ENCODE assay signal across 12 cellular contexts in the genomic region with DNA sequence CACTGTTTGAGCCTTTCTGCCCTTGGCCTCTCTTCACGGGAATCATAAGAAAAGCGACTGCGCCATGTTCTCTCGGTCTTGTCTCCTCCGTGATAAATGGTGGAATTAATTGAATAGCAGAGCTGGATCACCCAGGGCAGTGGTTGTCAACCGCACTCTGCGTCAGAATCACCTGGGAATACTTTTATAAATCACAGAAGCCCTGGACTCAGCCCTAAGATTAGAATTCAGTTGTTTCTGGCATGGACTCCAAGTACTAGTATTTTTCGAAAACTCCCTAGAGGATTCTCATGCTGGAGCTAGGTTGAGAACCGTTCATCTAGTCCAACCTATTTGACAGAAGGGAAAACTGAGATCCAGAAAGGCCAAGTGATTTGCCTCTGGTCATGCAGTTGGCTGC.
DNase-seq lines count a peak whose midpoint lies in the region; ATAC-seq and TF ChIP-seq lines count a peak whose summit lies in the region.
"Had no signal": no experiment of that assay in that cellular context is flagged by ENCODE, and none has a peak within 500 bp of the region (broad histone marks: within the 10 kb centered on the region; RNA-seq: fewer than 3 reads in every experiment).

No MANE protein-coding gene starts in this region.

- 84 to 95% (median 89%) methylated on average over 9 of the region's 9 CpGs for WGBS in spleen, 5 donors

- DNase-seq in left ventricle myocardium inferior (no peak), left cardiac atrium (no peak), fibroblast of the aortic adventitia (ENCODE audit: low read depth) (peak; percentile 1), spleen (no peak), OCI-M1 (lab: John Stamatoyannopoulos, UW) (no peak), D341Med (ENCODE audit: low spot score) (no peak)
- no peak for DNase-seq in activated CD4-positive, alpha-beta T cell treated with anti-CD3 and anti-CD28 coated beads, Interleukin-2, amount 10 ng/mL, durations not matched to agents 7 days and 5 days
- DNase-seq: ACHN; CD4-positive, CD25-positive, alpha-beta regulatory T cell; DMS 273 treated with DMSO at 0.1 percent for 48 hours had no signal

- CTCF ChIA-PET in activated CD4-positive, alpha-beta T cell treated with anti-CD3 and anti-CD28 coated beads, Interleukin-2, amount 10 ng/mL, durations not matched to agents 7 days and 5 days (lab: Charles Lee), result no interaction called here

- peaks cover 6% of the 10 kb centered on the region for H3K27me3 Mint-ChIP-seq in activated CD4-positive, alpha-beta T cell treated with anti-CD3 and anti-CD28 coated beads, Interleukin-2, amount 10 ng/mL, durations not matched to agents 7 days and 5 days

- intact Hi-C loops in left ventricle myocardium inferior (cut with micrococcal nuclease), result no loop called here
- intact Hi-C loops in left cardiac atrium (cut with DNase I), result no loop called here
- intact Hi-C loops in spleen (cut with DNase I; ENCODE audit: low total_unique reads), result no loop called here

- H3K27ac ChIP-seq in left ventricle myocardium inferior (replicated peaks) (peak overlapping the region; percentile 63), spleen (peak overlapping the region in 5 of 8 donors; percentile 23 to 64 (median 42))
- H3K27ac ChIP-seq: BLaER1 treated with 17β-estradiol and CSF1 and Interleukin-3, amounts not matched to agents 10 nM and 100 nM had no signal

- no peak for ATAC-seq in left cardiac atrium

- H3K4me1 Mint-ChIP-seq in activated CD4-positive, alpha-beta T cell treated with anti-CD3 and anti-CD28 coated beads, Interleukin-2, amount 10 ng/mL, durations not matched to agents 7 days and 5 days, result no peaks in the 10 kb centered on the region
- H3K4me1 Mint-ChIP-seq: CD4-positive, CD25-positive, alpha-beta regulatory T cell had no signal

- H3K4me3 Mint-ChIP-seq in activated CD4-positive, alpha-beta T cell treated with anti-CD3 and anti-CD28 coated beads, Interleukin-2, amount 10 ng/mL, durations not matched to agents 7 days and 5 days, result no peak overlapping the region
- H3K4me3 Mint-ChIP-seq: CD4-positive, CD25-positive, alpha-beta regulatory T cell had no signal

- H3K36me3 ChIP-seq in left ventricle myocardium inferior (no peaks in the 10 kb centered on the region), spleen (no peaks in the 10 kb centered on the region)
- H3K36me3 ChIP-seq: BLaER1 treated with 17β-estradiol and CSF1 and Interleukin-3, amounts not matched to agents 10 nM and 100 nM; HAP-1 had no signal

- H3K27me3 ChIP-seq in left ventricle myocardium inferior (ENCODE audit: low read depth) (peaks cover 31% of the 10 kb centered on the region), spleen (replicated peaks in 1 of 7) (peaks cover 0 to 11% (median 0%) of the 10 kb centered on the region in 7 donors)
- H3K27me3 ChIP-seq: BLaER1 treated with 17β-estradiol and CSF1 and Interleukin-3, amounts not matched to agents 10 nM and 100 nM had no signal

- no peak overlapping the region for H3K4me3 ChIP-seq in left ventricle myocardium inferior
- H3K4me3 ChIP-seq in fibroblast of the aortic adventitia (ENCODE audit: low read depth, low read length), result no peak overlapping the region
- H3K4me3 ChIP-seq in spleen, result no peak overlapping the region
- H3K4me3 ChIP-seq: BLaER1 treated with 17β-estradiol and CSF1 and Interleukin-3, amounts not matched to agents 10 nM and 100 nM; HAP-1 had no signal

- no peak for TF ChIP-seq CTCF in left ventricle myocardium inferior (IDR thresholded peaks at IDR 0.05; ENCODE audit: borderline replicate concordance)
- TF ChIP-seq CTCF in fibroblast of the aortic adventitia (IDR thresholded peaks at IDR 0.05; ENCODE audit: insufficient read depth, low read length), result no peak
- TF ChIP-seq CTCF in spleen (IDR thresholded peaks at IDR 0.05 in 8 of 11, conservative IDR thresholded peaks at IDR 0.05 in 3 of 11), result no peak

- H3K36me3 Mint-ChIP-seq in activated CD4-positive, alpha-beta T cell treated with anti-CD3 and anti-CD28 coated beads, Interleukin-2, amount 10 ng/mL, durations not matched to agents 7 days and 5 days (ENCODE audit: low read depth), result no peaks in the 10 kb centered on the region
- H3K36me3 Mint-ChIP-seq: CD4-positive, CD25-positive, alpha-beta regulatory T cell had no signal

- no peak for TF ChIP-seq POLR2A in spleen (IDR thresholded peaks at IDR 0.05)

- H3K4me1 ChIP-seq in left ventricle myocardium inferior (peaks cover 8% of the 10 kb centered on the region), spleen (no peaks in the 10 kb centered on the region)
- H3K4me1 ChIP-seq: BLaER1 treated with 17β-estradiol and CSF1 and Interleukin-3, amounts not matched to agents 10 nM and 100 nM; HAP-1 had no signal

- POLR2A ChIA-PET in activated CD4-positive, alpha-beta T cell treated with anti-CD3 and anti-CD28 coated beads, Interleukin-2, amount 10 ng/mL, durations not matched to agents 7 days and 5 days (lab: Charles Lee), result no interaction called here

- H3K9me3 ChIP-seq in left ventricle myocardium inferior (replicated peaks) (peaks cover 5% of the 10 kb centered on the region), spleen (peaks cover 0 to 6% (median 0%) of the 10 kb centered on the region in 8 donors)
- H3K9me3 ChIP-seq: HAP-1 had no signal

- H3K9me3 Mint-ChIP-seq in activated CD4-positive, alpha-beta T cell treated with anti-CD3 and anti-CD28 coated beads, Interleukin-2, amount 10 ng/mL, durations not matched to agents 7 days and 5 days, result no peaks in the 10 kb centered on the region

- H3K27ac Mint-ChIP-seq in activated CD4-positive, alpha-beta T cell treated with anti-CD3 and anti-CD28 coated beads, Interleukin-2, amount 10 ng/mL, durations not matched to agents 7 days and 5 days, result no peak overlapping the region
- H3K27ac Mint-ChIP-seq: CD4-positive, CD25-positive, alpha-beta regulatory T cell had no signal
